Comparison of ENCODE assay signal across 9 cellular contexts in genomic region chr2:158967114-158967730, GRCh38. TPM values are rescaled to one million over a fixed set of nuclear protein-coding genes. Genes with fewer than 3 reads are reported as not detected.
DNase-seq lines count a peak whose midpoint lies in the region; FAIRE-seq and TF ChIP-seq lines count a peak whose summit lies in the region.
"Had no signal": no experiment of that assay in that cellular context is flagged by ENCODE, and none has a peak within 500 bp of the region (broad histone marks: within the 10 kb centered on the region; RNA-seq: fewer than 3 reads in every experiment).

No MANE protein-coding gene starts in this region.

- H3K36me3 ChIP-seq in astrocyte (ENCODE audit: insufficient read depth, low read length), result no peaks in the 10 kb centered on the region

- no peaks in the 10 kb centered on the region for H3K9me3 ChIP-seq in astrocyte (ENCODE audit: insufficient read depth, low read depth, low read length)

- H3K9ac ChIP-seq in astrocyte (ENCODE audit: low read length), result peak overlapping the region; percentile 92

- DNase-seq in HFF-Myc (ENCODE audit: extremely low read depth, low read depth) (no peak), astrocyte (ENCODE audit: low read depth) (no peak), NCI-H2196 (lab: John Stamatoyannopoulos, UW; ENCODE audit: unreplicated experiment) (no peak), GDM1 (lab: John Stamatoyannopoulos, UW) (no peak), AG20443 (ENCODE audit: low spot score) (no peak), superior temporal gyrus (ENCODE audit: extremely low spot score) (no peak)
- DNase-seq: NCI-H1930 had no signal

- peaks cover 37% of the 10 kb centered on the region for H3K79me2 ChIP-seq in astrocyte (ENCODE audit: insufficient read depth, low read length)

- FAIRE-seq in astrocyte (lab: Jason Lieb, UNC), result no peak

- H3K4me3 ChIP-seq in HFF-Myc (replicated peaks; ENCODE audit: low read depth, low read length) (peak overlapping the region; percentile 69), astrocyte (ENCODE audit: insufficient read depth, low read depth, low read length) (peak overlapping the region; percentile 88), iPS-11a (ENCODE audit: low read depth, low read length) (peak overlapping the region; percentile 60), skin epidermis (peak overlapping the region in 6 of 7 experiments; percentile 62 to 83 (median 71))

- no peaks in the 10 kb centered on the region for H3K27me3 Mint-ChIP-seq in astrocyte (ENCODE audit: low read depth, unreplicated experiment)

- H2AFZ ChIP-seq in astrocyte (ENCODE audit: low read depth, low read length), result peak overlapping the region; percentile 60

- peaks cover 31% of the 10 kb centered on the region for H4K20me1 ChIP-seq in astrocyte (ENCODE audit: insufficient read depth, low read length)

- no peak for TF ChIP-seq CTCF in HFF-Myc (IDR thresholded peaks at IDR 0.05; ENCODE audit: low read depth, low read length, missing control alignments)
- no peak for TF ChIP-seq CTCF in astrocyte (IDR thresholded peaks at IDR 0.05; ENCODE audit: insufficient read depth, low read depth, low read length)

- no peaks in the 10 kb centered on the region for H3K36me3 Mint-ChIP-seq in astrocyte (ENCODE audit: low read depth, unreplicated experiment)

- H3K4me2 ChIP-seq in astrocyte (ENCODE audit: low read length), result peak overlapping the region; percentile 98

- H3K27ac Mint-ChIP-seq in astrocyte (ENCODE audit: unreplicated experiment), result peak overlapping the region; percentile 93

- peak overlapping the region; percentile 88 for H3K4me3 Mint-ChIP-seq in astrocyte (ENCODE audit: unreplicated experiment)

- no peaks in the 10 kb centered on the region for H3K27me3 ChIP-seq in astrocyte (ENCODE audit: insufficient read depth, low read length)

- H3K27ac ChIP-seq in astrocyte (ENCODE audit: low read depth, low read length) (peak overlapping the region; percentile 93), skin epidermis (peak overlapping the region in 20 of 21 experiments; percentile 69 to 96 (median 89))

- peaks cover 28% of the 10 kb centered on the region for H3K4me1 Mint-ChIP-seq in astrocyte (ENCODE audit: low read depth, unreplicated experiment)

- H3K4me1 ChIP-seq in astrocyte (ENCODE audit: insufficient read depth, low read length), result peaks cover 14% of the 10 kb centered on the region

- H3K9me3 Mint-ChIP-seq in astrocyte (ENCODE audit: unreplicated experiment), result no peaks in the 10 kb centered on the region

RNA-seq across cellular contexts. Expression of gene TANC1, which starts 1.2 kb away (rescaled TPM):
- 45.0 and 45.2 TPM in 2 replicates for total RNA-seq in astrocyte
